ENCODE assay signal across 1 cellular context in the genomic region with DNA sequence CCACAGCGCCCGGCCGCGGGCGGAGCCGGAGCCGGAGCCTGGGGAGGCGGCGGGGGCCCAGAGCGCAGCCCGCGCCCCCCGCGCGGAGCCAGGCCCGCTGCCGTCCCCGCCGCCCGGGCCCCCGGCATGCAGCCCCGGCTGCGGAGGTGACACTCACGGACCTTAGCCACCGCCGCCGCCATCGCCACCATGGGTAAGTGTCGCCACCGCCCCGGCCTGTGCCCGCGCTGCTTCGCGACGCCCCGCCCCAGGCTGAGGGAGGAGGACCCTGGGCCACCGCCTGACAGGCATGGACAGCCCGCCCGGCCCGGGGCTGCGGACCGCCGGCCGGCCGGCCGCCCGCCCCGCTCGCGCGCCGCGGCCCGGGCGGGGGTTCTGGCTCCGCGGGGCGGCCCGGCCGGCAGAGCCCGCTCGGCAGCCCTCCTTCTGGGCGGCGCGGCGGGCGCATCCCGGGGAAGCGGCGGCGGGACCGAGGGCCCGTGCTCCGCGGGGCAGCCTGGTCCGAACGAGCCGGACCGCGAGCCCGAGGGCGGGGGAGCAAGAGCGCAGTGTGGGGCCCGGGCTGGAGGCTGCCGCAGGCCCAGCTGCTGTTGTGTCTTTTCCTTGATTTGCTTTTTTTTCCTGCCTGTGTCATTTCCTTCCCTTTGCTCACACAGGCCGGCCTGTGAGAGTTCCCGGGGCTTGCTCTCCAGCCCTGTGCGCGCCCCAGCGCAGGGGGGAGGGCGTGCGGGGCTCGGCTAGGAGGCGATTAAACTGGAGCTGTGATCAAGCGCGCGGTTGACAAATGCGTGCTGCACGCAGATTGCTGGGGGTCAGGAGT.
TF ChIP-seq lines count a peak whose summit lies in the region.

No MANE protein-coding gene starts in this region.

TF ChIP-seq in HepG2, 621 proteins besides CTCF, POLR2A, EP300 and RAD21 (continued from another document):
- TF ChIP-seq HDAC1 (CRISPR knock-in tag; IDR thresholded peaks at IDR 0.05) (peak; percentile 34), PAX8 (CRISPR knock-in tag; IDR thresholded peaks at IDR 0.05; ENCODE audit: borderline replicate concordance) (no peak), NFKBIZ (CRISPR knock-in tag; IDR thresholded peaks at IDR 0.05) (no peak), PRPF4 (IDR thresholded peaks at IDR 0.05; ENCODE audit: low read depth, low read length, poor library complexity, severe bottlenecking) (no peak), ZNF10 (CRISPR knock-in tag; IDR thresholded peaks at IDR 0.05; ENCODE audit: borderline replicate concordance, low read depth) (no peak), ZNF451 (CRISPR knock-in tag; IDR thresholded peaks at IDR 0.05) (peak; percentile 50; the same call in 1 of the 2 replicates), ZNF44 (CRISPR knock-in tag; IDR thresholded peaks at IDR 0.05) (no peak), ZSCAN20 (CRISPR knock-in tag; IDR thresholded peaks at IDR 0.05; ENCODE audit: borderline replicate concordance) (0 out of 2 replicates have a peak, but pooled peaks have one; percentile 30), U2AF1 (optimal IDR thresholded peaks at IDR 0.05; ENCODE audit: low read depth, low read length) (no peak), HOXA7 (CRISPR knock-in tag; IDR thresholded peaks at IDR 0.05) (no peak), MYNN (CRISPR knock-in tag; IDR thresholded peaks at IDR 0.05; ENCODE audit: low read depth) (no peak), ZNF329 (CRISPR knock-in tag; IDR thresholded peaks at IDR 0.05; ENCODE audit: low read depth) (peak; percentile 22; the same call in 1 of the 2 replicates), TCF12 (IDR thresholded peaks at IDR 0.05) (no peak), TCF12 (CRISPR knock-in tag; IDR thresholded peaks at IDR 0.05) (0 out of 2 replicates have a peak, but pooled peaks have one; percentile 65), ZNF263 (CRISPR knock-in tag; IDR thresholded peaks at IDR 0.05) (no peak)
- TF ChIP-seq, protein P1, sequence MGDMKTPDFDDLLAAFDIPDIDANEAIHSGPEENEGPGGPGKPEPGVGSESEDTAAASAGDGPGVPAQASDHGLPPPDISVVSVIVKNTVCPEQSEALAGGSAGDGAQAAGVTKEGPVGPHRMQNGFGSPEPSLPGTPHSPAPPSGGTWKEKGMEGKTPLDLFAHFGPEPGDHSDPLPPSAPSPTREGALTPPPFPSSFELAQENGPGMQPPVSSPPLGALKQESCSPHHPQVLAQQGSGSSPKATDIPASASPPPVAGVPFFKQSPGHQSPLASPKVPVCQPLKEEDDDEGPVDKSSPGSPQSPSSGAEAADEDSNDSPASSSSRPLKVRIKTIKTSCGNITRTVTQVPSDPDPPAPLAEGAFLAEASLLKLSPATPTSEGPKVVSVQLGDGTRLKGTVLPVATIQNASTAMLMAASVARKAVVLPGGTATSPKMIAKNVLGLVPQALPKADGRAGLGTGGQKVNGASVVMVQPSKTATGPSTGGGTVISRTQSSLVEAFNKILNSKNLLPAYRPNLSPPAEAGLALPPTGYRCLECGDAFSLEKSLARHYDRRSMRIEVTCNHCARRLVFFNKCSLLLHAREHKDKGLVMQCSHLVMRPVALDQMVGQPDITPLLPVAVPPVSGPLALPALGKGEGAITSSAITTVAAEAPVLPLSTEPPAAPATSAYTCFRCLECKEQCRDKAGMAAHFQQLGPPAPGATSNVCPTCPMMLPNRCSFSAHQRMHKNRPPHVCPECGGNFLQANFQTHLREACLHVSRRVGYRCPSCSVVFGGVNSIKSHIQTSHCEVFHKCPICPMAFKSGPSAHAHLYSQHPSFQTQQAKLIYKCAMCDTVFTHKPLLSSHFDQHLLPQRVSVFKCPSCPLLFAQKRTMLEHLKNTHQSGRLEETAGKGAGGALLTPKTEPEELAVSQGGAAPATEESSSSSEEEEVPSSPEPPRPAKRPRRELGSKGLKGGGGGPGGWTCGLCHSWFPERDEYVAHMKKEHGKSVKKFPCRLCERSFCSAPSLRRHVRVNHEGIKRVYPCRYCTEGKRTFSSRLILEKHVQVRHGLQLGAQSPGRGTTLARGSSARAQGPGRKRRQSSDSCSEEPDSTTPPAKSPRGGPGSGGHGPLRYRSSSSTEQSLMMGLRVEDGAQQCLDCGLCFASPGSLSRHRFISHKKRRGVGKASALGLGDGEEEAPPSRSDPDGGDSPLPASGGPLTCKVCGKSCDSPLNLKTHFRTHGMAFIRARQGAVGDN (CRISPR knock-in tag; IDR thresholded peaks at IDR 0.05) = peak; percentile 63
- TF ChIP-seq, protein P2, sequence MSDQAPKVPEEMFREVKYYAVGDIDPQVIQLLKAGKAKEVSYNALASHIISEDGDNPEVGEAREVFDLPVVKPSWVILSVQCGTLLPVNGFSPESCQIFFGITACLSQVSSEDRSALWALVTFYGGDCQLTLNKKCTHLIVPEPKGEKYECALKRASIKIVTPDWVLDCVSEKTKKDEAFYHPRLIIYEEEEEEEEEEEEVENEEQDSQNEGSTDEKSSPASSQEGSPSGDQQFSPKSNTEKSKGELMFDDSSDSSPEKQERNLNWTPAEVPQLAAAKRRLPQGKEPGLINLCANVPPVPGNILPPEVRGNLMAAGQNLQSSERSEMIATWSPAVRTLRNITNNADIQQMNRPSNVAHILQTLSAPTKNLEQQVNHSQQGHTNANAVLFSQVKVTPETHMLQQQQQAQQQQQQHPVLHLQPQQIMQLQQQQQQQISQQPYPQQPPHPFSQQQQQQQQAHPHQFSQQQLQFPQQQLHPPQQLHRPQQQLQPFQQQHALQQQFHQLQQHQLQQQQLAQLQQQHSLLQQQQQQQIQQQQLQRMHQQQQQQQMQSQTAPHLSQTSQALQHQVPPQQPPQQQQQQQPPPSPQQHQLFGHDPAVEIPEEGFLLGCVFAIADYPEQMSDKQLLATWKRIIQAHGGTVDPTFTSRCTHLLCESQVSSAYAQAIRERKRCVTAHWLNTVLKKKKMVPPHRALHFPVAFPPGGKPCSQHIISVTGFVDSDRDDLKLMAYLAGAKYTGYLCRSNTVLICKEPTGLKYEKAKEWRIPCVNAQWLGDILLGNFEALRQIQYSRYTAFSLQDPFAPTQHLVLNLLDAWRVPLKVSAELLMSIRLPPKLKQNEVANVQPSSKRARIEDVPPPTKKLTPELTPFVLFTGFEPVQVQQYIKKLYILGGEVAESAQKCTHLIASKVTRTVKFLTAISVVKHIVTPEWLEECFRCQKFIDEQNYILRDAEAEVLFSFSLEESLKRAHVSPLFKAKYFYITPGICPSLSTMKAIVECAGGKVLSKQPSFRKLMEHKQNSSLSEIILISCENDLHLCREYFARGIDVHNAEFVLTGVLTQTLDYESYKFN (CRISPR knock-in tag; conservative IDR thresholded peaks at IDR 0.05) = no peak
- TF ChIP-seq, protein P3, sequence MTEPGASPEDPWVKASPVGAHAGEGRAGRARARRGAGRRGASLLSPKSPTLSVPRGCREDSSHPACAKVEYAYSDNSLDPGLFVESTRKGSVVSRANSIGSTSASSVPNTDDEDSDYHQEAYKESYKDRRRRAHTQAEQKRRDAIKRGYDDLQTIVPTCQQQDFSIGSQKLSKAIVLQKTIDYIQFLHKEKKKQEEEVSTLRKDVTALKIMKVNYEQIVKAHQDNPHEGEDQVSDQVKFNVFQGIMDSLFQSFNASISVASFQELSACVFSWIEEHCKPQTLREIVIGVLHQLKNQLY (CRISPR knock-in tag; IDR thresholded peaks at IDR 0.05) = no peak
